1 cellular context compared by ENCODE assay signal in genomic region chr3:152050782-152051405, GRCh38.
A peak's percentile ranks its signal among the peaks of the same experiment; 100 is the strongest.
TF ChIP-seq lines count a peak whose summit lies in the region.

No MANE protein-coding gene starts in this region.

TF ChIP-seq in HepG2, 621 proteins besides CTCF, POLR2A, EP300 and RAD21 (continued from another document):
- TF ChIP-seq, protein P1, sequence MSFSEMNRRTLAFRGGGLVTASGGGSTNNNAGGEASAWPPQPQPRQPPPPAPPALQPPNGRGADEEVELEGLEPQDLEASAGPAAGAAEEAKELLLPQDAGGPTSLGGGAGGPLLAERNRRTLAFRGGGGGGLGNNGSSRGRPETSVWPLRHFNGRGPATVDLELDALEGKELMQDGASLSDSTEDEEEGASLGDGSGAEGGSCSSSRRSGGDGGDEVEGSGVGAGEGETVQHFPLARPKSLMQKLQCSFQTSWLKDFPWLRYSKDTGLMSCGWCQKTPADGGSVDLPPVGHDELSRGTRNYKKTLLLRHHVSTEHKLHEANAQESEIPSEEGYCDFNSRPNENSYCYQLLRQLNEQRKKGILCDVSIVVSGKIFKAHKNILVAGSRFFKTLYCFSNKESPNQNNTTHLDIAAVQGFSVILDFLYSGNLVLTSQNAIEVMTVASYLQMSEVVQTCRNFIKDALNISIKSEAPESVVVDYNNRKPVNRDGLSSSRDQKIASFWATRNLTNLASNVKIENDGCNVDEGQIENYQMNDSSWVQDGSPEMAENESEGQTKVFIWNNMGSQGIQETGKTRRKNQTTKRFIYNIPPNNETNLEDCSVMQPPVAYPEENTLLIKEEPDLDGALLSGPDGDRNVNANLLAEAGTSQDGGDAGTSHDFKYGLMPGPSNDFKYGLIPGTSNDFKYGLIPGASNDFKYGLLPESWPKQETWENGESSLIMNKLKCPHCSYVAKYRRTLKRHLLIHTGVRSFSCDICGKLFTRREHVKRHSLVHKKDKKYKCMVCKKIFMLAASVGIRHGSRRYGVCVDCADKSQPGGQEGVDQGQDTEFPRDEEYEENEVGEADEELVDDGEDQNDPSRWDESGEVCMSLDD (CRISPR knock-in tag; IDR thresholded peaks at IDR 0.05; ENCODE audit: borderline replicate concordance): 0 out of 2 replicates have a peak, but pooled peaks have one; percentile 32
- TF ChIP-seq CBX5 (CRISPR knock-in tag; IDR thresholded peaks at IDR 0.05; ENCODE audit: borderline replicate concordance) (no peak), NPAS2 (CRISPR knock-in tag; IDR thresholded peaks at IDR 0.05; ENCODE audit: borderline replicate concordance) (no peak), ZBTB7A (CRISPR knock-in tag; IDR thresholded peaks at IDR 0.05) (no peak), IRF2 (CRISPR knock-in tag; IDR thresholded peaks at IDR 0.05) (no peak), KLF12 (CRISPR knock-in tag; IDR thresholded peaks at IDR 0.05; ENCODE audit: borderline replicate concordance) (no peak), ZNF703 (CRISPR knock-in tag; IDR thresholded peaks at IDR 0.05; ENCODE audit: borderline replicate concordance) (no peak), MAFG (CRISPR knock-in tag; IDR thresholded peaks at IDR 0.05) (no peak), ZNF619 (CRISPR knock-in tag; IDR thresholded peaks at IDR 0.05) (no peak), SOX13 (IDR thresholded peaks at IDR 0.05) (no peak), SOX13 (CRISPR knock-in tag; conservative IDR thresholded peaks at IDR 0.05 in 1 of 2, IDR thresholded peaks at IDR 0.05 in 1 of 2) (peak in 1 of 2 experiments; percentile 21; a peak in 1 of 4 replicates), TSC22D2 (CRISPR knock-in tag; IDR thresholded peaks at IDR 0.05; ENCODE audit: borderline replicate concordance) (no peak)
- TF ChIP-seq, protein P2, sequence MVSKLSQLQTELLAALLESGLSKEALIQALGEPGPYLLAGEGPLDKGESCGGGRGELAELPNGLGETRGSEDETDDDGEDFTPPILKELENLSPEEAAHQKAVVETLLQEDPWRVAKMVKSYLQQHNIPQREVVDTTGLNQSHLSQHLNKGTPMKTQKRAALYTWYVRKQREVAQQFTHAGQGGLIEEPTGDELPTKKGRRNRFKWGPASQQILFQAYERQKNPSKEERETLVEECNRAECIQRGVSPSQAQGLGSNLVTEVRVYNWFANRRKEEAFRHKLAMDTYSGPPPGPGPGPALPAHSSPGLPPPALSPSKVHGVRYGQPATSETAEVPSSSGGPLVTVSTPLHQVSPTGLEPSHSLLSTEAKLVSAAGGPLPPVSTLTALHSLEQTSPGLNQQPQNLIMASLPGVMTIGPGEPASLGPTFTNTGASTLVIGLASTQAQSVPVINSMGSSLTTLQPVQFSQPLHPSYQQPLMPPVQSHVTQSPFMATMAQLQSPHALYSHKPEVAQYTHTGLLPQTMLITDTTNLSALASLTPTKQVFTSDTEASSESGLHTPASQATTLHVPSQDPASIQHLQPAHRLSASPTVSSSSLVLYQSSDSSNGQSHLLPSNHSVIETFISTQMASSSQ (IDR thresholded peaks at IDR 0.05; ENCODE audit: low read depth): 0 out of 2 replicates have a peak, but pooled peaks have one; percentile 26
- TF ChIP-seq, protein P2 (CRISPR knock-in tag; IDR thresholded peaks at IDR 0.05; ENCODE audit: borderline replicate concordance): no peak
